1 cellular context compared by ENCODE assay signal in genomic region chr11:86942212-86942611, GRCh38.
TF ChIP-seq lines count a peak whose summit lies in the region.

No MANE protein-coding gene starts in this region.

TF ChIP-seq in K562, 482 proteins besides CTCF, POLR2A, EP300 and RAD21:
- TF ChIP-seq MAZ (CRISPR knock-in tag; conservative IDR thresholded peaks at IDR 0.05 in 1 of 2, IDR thresholded peaks at IDR 0.05 in 1 of 2): 0 out of 4 replicates have a peak, but pooled peaks of 1 of the 2 experiments have one; percentile 21
- peak; percentile 69 for TF ChIP-seq CEBPB (tag; IDR thresholded peaks at IDR 0.05)
- TF ChIP-seq CEBPG (CRISPR knock-in tag; IDR thresholded peaks at IDR 0.05): peak; percentile 76
- TF ChIP-seq CEBPG (tag; conservative IDR thresholded peaks at IDR 0.05 in 1 of 2, IDR thresholded peaks at IDR 0.05 in 1 of 2): peak; percentile 74 to 89
- TF ChIP-seq, protein P1, sequence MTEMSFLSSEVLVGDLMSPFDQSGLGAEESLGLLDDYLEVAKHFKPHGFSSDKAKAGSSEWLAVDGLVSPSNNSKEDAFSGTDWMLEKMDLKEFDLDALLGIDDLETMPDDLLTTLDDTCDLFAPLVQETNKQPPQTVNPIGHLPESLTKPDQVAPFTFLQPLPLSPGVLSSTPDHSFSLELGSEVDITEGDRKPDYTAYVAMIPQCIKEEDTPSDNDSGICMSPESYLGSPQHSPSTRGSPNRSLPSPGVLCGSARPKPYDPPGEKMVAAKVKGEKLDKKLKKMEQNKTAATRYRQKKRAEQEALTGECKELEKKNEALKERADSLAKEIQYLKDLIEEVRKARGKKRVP (CRISPR knock-in tag; IDR thresholded peaks at IDR 0.05): peak; percentile 69; the same call in 1 of the 2 replicates
- no peak for TF ChIP-seq MAFF (IDR thresholded peaks at IDR 0.05; ENCODE audit: low read length)
- TF ChIP-seq, protein P2, sequence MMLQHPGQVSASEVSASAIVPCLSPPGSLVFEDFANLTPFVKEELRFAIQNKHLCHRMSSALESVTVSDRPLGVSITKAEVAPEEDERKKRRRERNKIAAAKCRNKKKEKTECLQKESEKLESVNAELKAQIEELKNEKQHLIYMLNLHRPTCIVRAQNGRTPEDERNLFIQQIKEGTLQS (IDR thresholded peaks at IDR 0.05): peak; percentile 82
- TF ChIP-seq, protein P2 (CRISPR knock-in tag; conservative IDR thresholded peaks at IDR 0.05): no peak
- 0 out of 2 replicates have a peak, but pooled peaks have one; percentile 18 for TF ChIP-seq JUND (IDR thresholded peaks at IDR 0.05; ENCODE audit: borderline replicate concordance, low read depth, low read length)
- TF ChIP-seq JUND (tag; IDR thresholded peaks at IDR 0.05; ENCODE audit: borderline replicate concordance, low read depth, low read length): no peak
- TF ChIP-seq ATF7 (IDR thresholded peaks at IDR 0.05): peak; percentile 44; the same call in 1 of the 2 replicates
- TF ChIP-seq ELF1 (tag; IDR thresholded peaks at IDR 0.05): no peak
- 0 out of 4 replicates have a peak, but pooled peaks of 1 of the 2 experiments have one; percentile 6 for TF ChIP-seq TEAD1 (CRISPR knock-in tag; IDR thresholded peaks at IDR 0.05)
- TF ChIP-seq FOXP1 (CRISPR knock-in tag; IDR thresholded peaks at IDR 0.05): no peak
- TF ChIP-seq, protein P3, sequence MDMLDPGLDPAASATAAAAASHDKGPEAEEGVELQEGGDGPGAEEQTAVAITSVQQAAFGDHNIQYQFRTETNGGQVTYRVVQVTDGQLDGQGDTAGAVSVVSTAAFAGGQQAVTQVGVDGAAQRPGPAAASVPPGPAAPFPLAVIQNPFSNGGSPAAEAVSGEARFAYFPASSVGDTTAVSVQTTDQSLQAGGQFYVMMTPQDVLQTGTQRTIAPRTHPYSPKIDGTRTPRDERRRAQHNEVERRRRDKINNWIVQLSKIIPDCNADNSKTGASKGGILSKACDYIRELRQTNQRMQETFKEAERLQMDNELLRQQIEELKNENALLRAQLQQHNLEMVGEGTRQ (CRISPR knock-in tag; IDR thresholded peaks at IDR 0.05): no peak
TF ChIP-seq in K562: peak in this region for 8.
